ENCODE assay signal across 9 cellular contexts in genomic region chr2:134367915-134368911, GRCh38.
A peak's percentile ranks its signal among the peaks of the same experiment; 100 is the strongest.
DNase-seq lines count a peak whose midpoint lies in the region; ATAC-seq and TF ChIP-seq lines count a peak whose summit lies in the region.
"Had no signal": no experiment of that assay in that cellular context is flagged by ENCODE, and none has a peak within 500 bp of the region (broad histone marks: within the 10 kb centered on the region; RNA-seq: fewer than 3 reads in every experiment).

No MANE protein-coding gene starts in this region.

- peak; percentile 92 for DNase-seq in DMS79 treated with DMSO at 0.1 percent for 48 hours (lab: John Stamatoyannopoulos, UW)
- no peak for DNase-seq in MM.1S
- DNase-seq in amniotic epithelial cell (ENCODE audit: low read depth) = peak; percentile 53
- DNase-seq in naive B cell = no peak
- no peak for DNase-seq in H7
- no peak for DNase-seq in tibial nerve (ENCODE audit: low spot score in 2 of 2)
- DNase-seq in activated CD4-positive, alpha-beta T cell treated with anti-CD3 and anti-CD28 coated beads for 4 hours = no peak
- DNase-seq: NCI-H446 had no signal

- H3K9me3 Mint-ChIP-seq in naive B cell = no peaks in the 10 kb centered on the region

- no peaks in the 10 kb centered on the region for H3K79me2 ChIP-seq in MM.1S (ENCODE audit: low read length)

- H3K4me1 ChIP-seq in MM.1S (ENCODE audit: low read length) = peaks cover 21% of the 10 kb centered on the region
- peaks cover 0 to 58% (median 18%) of the 10 kb centered on the region in 4 donors for H3K4me1 ChIP-seq in tibial nerve

- H3K36me3 ChIP-seq in MM.1S (replicated peaks; ENCODE audit: insufficient read depth, low read length) = 0 out of 2 replicates have a peak, but pooled peaks cover 3% of the 10 kb centered on the region
- no peaks in the 10 kb centered on the region for H3K36me3 ChIP-seq in H7 (replicated peaks; ENCODE audit: control insufficient read depth, insufficient read depth, low read length)
- no peaks in the 10 kb centered on the region for H3K36me3 ChIP-seq in tibial nerve

- H3K36me3 Mint-ChIP-seq in naive B cell = peaks cover 20 to 38% of the 10 kb centered on the region in 2 donors

- H4K20me1 ChIP-seq in MM.1S (ENCODE audit: insufficient read depth, low read length) = no peaks in the 10 kb centered on the region

- no peak overlapping the region for H2AFZ ChIP-seq in MM.1S (ENCODE audit: low read length)

- H3K4me3 ChIP-seq in MM.1S (ENCODE audit: low read length) = no peak overlapping the region
- H3K4me3 ChIP-seq in H7 (ENCODE audit: insufficient read depth, low read depth, low read length) = no peak overlapping the region
- H3K4me3 ChIP-seq in tibial nerve = no peak overlapping the region

- H3K9me2 ChIP-seq in MM.1S (replicated peaks; ENCODE audit: insufficient read depth, low read length) = no peaks in the 10 kb centered on the region

- no peak for ATAC-seq in naive B cell (ENCODE audit: low read depth in 2 of 2)
- no peak for ATAC-seq in HG02840 (IDR thresholded peaks at IDR 0.05; ENCODE audit: low FRiP score, unreplicated experiment)

- no peaks in the 10 kb centered on the region for H3K27me3 ChIP-seq in MM.1S (replicated peaks; ENCODE audit: insufficient read depth, low read length)
- no peaks in the 10 kb centered on the region for H3K27me3 ChIP-seq in H7 (ENCODE audit: control insufficient read depth, insufficient read depth, low read length)
- no peaks in the 10 kb centered on the region for H3K27me3 ChIP-seq in tibial nerve

- 74 to 77% methylated on average over 7 of the region's 7 CpGs for WGBS in tibial nerve, 2 donors

- TF ChIP-seq EP300 in tibial nerve (IDR thresholded peaks at IDR 0.05) = no peak

- H3K9me3 ChIP-seq in MM.1S (replicated peaks; ENCODE audit: insufficient read depth, low read length) = no peaks in the 10 kb centered on the region
- no peaks in the 10 kb centered on the region for H3K9me3 ChIP-seq in tibial nerve

- no peak overlapping the region for H3K4me3 Mint-ChIP-seq in naive B cell

- no peaks in the 10 kb centered on the region for H3K27me3 Mint-ChIP-seq in naive B cell

- no peaks in the 10 kb centered on the region for H3F3A ChIP-seq in MM.1S (ENCODE audit: insufficient read depth, low read length)

- no peak overlapping the region for H3K4me2 ChIP-seq in MM.1S (ENCODE audit: low read depth, low read length)

- peaks cover 30 to 51% (median 40%) of the 10 kb centered on the region in 3 donors for H3K4me1 Mint-ChIP-seq in naive B cell

- no peak for TF ChIP-seq POLR2A in tibial nerve (IDR thresholded peaks at IDR 0.05)

- H3K27ac Mint-ChIP-seq in naive B cell = peak overlapping the region; percentile 43 to 91 (median 84)

- H3K9ac ChIP-seq in MM.1S (ENCODE audit: low read length) = no peak overlapping the region

- TF ChIP-seq CTCF in MM.1S (IDR thresholded peaks at IDR 0.05; ENCODE audit: low read length) (no peak), tibial nerve (IDR thresholded peaks at IDR 0.05) (no peak)

- peak overlapping the region; percentile 14; the same call in 1 of the 2 replicates for H3K27ac ChIP-seq in MM.1S (ENCODE audit: low read length)
- no peak overlapping the region for H3K27ac ChIP-seq in tibial nerve

Comparison
In these comparisons a context has a peak if more than half of its experiments do, and no peak if none do; other contexts are left out.
1. DNase-seq: peak in DMS79 treated with DMSO at 0.1 percent for 48 hours (single experiment) and amniotic epithelial cell (single experiment); none in MM.1S (single experiment), naive B cell (single experiment), H7 (single experiment), tibial nerve (0 of 2) and activated CD4-positive, alpha-beta T cell treated with anti-CD3 and anti-CD28 coated beads for 4 hours (0 of 2).